ENCODE assay signal across 1 cellular context in the genomic region with DNA sequence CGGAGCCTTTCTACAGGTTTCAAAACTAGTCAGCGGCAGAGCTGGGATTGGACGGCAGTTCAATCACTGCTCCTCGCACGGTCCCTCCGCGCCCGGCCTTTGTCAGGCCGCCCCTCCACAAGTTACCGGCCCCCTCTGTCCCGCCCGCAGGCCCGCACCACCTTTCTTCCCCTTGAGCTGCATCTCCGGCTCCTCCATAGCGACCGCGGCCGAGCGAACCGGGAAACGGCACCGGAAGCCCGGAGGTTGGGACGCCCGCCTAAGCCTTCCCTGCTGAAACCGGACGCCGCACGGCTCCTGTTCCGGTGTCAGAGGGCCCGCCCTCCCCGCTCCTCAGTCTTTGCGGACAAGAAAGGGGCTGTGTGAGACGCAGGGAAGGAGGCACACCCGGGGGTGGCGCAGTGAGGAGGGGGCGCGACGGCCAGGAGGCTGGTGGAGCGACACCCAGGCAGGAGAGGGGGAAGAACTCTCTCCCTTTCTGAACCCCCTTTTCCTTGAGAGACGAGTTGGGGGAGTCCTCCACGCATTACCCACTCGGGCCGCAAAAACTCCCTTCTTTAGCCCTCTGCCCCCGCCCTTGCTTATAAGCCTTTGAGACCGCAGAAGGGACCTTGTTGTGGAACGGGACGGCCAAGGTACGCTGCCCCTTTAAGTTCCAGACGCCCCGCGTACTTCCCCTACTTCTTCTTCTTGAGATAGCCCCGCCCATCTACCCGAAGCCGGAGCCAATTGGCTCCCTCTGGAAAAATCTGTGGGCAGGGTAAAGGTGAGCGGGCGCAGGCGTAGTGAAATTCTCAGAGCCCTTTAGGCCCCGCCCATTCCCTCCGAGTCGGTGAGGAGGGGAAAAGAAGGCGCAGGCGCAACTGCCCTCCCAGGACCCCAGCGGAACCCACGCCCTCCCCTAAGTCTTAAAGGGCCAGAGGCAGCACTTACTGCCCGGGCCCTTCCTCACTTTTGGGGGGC.
A peak's percentile ranks its signal among the peaks of the same experiment; 100 is the strongest.
TF ChIP-seq lines count a peak whose summit lies in the region.

A gene (minus strand): TSS at position 233 of the 963 bp plus-strand sequence. CDS start 35 bp downstream, at position 198.
A gene with protein sequence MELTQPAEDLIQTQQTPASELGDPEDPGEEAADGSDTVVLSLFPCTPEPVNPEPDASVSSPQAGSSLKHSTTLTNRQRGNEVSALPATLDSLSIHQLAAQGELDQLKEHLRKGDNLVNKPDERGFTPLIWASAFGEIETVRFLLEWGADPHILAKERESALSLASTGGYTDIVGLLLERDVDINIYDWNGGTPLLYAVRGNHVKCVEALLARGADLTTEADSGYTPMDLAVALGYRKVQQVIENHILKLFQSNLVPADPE (plus strand): TSS at position 339 of the 963 bp plus-strand sequence. CDS start 1,689 bp downstream, outside the sequence.

TF ChIP-seq in HEK293, 187 proteins besides CTCF, POLR2A, EP300 and RAD21 (continued from another document and continues in another):
- TF ChIP-seq, protein P1, sequence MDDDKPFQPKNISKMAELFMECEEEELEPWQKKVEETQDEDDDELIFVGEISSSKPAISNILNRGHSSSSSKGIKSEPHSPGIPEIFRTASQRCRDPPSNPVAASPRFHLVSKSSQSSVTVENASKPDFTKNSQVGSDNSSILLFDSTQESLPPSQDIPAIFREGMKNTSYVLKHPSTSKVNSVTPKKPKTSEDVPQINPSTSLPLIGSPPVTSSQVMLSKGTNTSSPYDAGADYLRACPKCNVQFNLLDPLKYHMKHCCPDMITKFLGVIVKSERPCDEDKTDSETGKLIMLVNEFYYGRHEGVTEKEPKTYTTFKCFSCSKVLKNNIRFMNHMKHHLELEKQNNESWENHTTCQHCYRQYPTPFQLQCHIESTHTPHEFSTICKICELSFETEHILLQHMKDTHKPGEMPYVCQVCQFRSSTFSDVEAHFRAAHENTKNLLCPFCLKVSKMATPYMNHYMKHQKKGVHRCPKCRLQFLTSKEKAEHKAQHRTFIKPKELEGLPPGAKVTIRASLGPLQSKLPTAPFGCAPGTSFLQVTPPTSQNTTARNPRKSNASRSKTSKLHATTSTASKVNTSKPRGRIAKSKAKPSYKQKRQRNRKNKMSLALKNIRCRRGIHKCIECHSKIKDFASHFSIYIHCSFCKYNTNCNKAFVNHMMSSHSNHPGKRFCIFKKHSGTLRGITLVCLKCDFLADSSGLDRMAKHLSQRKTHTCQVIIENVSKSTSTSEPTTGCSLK (tag by site-specific recombination; IDR thresholded peaks at IDR 0.05) = no peak
- TF ChIP-seq FEZF1 (tag by site-specific recombination; IDR thresholded peaks at IDR 0.05) = no peak
- no peak for TF ChIP-seq ZNF112 (tag by site-specific recombination; IDR thresholded peaks at IDR 0.05)
- peak; percentile 85 for TF ChIP-seq KLF8 (tag by site-specific recombination; IDR thresholded peaks at IDR 0.05)
- TF ChIP-seq ZNF654 (tag by site-specific recombination; IDR thresholded peaks at IDR 0.05; ENCODE audit: low read depth) = no peak
- TF ChIP-seq, protein P2, sequence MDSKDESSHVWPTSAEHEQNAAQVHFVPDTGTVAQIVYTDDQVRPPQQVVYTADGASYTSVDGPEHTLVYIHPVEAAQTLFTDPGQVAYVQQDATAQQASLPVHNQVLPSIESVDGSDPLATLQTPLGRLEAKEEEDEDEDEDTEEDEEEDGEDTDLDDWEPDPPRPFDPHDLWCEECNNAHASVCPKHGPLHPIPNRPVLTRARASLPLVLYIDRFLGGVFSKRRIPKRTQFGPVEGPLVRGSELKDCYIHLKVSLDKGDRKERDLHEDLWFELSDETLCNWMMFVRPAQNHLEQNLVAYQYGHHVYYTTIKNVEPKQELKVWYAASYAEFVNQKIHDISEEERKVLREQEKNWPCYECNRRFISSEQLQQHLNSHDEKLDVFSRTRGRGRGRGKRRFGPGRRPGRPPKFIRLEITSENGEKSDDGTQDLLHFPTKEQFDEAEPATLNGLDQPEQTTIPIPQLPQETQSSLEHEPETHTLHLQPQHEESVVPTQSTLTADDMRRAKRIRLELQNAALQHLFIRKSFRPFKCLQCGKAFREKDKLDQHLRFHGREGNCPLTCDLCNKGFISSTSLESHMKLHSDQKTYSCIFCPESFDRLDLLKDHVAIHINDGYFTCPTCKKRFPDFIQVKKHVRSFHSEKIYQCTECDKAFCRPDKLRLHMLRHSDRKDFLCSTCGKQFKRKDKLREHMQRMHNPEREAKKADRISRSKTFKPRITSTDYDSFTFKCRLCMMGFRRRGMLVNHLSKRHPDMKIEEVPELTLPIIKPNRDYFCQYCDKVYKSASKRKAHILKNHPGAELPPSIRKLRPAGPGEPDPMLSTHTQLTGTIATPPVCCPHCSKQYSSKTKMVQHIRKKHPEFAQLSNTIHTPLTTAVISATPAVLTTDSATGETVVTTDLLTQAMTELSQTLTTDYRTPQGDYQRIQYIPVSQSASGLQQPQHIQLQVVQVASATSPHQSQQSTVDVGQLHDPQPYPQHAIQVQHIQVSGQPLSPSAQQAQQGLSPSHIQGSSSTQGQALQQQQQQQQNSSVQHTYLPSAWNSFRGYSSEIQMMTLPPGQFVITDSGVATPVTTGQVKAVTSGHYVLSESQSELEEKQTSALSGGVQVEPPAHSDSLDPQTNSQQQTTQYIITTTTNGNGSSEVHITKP (tag by site-specific recombination; IDR thresholded peaks at IDR 0.05) = peak; percentile 87
- peak; percentile 80 for TF ChIP-seq ZNF2 (tag by site-specific recombination; IDR thresholded peaks at IDR 0.05)
- TF ChIP-seq ZNF621 (tag by site-specific recombination; IDR thresholded peaks at IDR 0.05) = no peak
- no peak for TF ChIP-seq HOXC10 (CRISPR knock-in tag; IDR thresholded peaks at IDR 0.05)
- TF ChIP-seq ZFHX2 (tag by site-specific recombination; conservative IDR thresholded peaks at IDR 0.05) = peak; percentile 43; the same call in 1 of the 2 replicates
- TF ChIP-seq MYNN (tag by site-specific recombination; IDR thresholded peaks at IDR 0.05; ENCODE audit: borderline replicate concordance) = no peak
- TF ChIP-seq ZNF416 (tag by site-specific recombination; IDR thresholded peaks at IDR 0.05) = no peak
- TF ChIP-seq ZNF670 (tag by site-specific recombination; IDR thresholded peaks at IDR 0.05; ENCODE audit: low read depth) = no peak
- TF ChIP-seq ZNF114 (tag by site-specific recombination; IDR thresholded peaks at IDR 0.05) = no peak
- TF ChIP-seq WT1 (tag by site-specific recombination; IDR thresholded peaks at IDR 0.05) = peak; percentile 54
- TF ChIP-seq ZNF660 (tag by site-specific recombination; IDR thresholded peaks at IDR 0.05) = peak; percentile 94
- TF ChIP-seq, protein P3, sequence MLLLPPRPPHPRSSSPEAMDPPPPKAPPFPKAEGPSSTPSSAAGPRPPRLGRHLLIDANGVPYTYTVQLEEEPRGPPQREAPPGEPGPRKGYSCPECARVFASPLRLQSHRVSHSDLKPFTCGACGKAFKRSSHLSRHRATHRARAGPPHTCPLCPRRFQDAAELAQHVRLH (tag by site-specific recombination; IDR thresholded peaks at IDR 0.05) = peak; percentile 80
- no peak for TF ChIP-seq ZNF138 (tag by site-specific recombination; IDR thresholded peaks at IDR 0.05; ENCODE audit: borderline replicate concordance)
- TF ChIP-seq ZNF544 (tag by site-specific recombination; IDR thresholded peaks at IDR 0.05) = no peak
- TF ChIP-seq, protein P4, sequence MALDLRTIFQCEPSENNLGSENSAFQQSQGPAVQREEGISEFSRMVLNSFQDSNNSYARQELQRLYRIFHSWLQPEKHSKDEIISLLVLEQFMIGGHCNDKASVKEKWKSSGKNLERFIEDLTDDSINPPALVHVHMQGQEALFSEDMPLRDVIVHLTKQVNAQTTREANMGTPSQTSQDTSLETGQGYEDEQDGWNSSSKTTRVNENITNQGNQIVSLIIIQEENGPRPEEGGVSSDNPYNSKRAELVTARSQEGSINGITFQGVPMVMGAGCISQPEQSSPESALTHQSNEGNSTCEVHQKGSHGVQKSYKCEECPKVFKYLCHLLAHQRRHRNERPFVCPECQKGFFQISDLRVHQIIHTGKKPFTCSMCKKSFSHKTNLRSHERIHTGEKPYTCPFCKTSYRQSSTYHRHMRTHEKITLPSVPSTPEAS (tag by site-specific recombination; IDR thresholded peaks at IDR 0.05) = peak; percentile 62; the same call in 1 of the 2 replicates
- TF ChIP-seq, protein P5, sequence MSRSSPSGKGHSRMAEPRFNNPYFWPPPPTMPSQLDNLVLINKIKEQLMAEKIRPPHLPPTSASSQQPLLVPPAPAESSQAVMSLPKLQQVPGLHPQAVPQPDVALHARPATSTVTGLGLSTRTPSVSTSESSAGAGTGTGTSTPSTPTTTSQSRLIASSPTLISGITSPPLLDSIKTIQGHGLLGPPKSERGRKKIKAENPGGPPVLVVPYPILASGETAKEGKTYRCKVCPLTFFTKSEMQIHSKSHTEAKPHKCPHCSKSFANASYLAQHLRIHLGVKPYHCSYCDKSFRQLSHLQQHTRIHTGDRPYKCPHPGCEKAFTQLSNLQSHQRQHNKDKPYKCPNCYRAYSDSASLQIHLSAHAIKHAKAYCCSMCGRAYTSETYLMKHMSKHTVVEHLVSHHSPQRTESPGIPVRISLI (tag by site-specific recombination; IDR thresholded peaks at IDR 0.05) = no peak
- TF ChIP-seq SCRT1 (tag by site-specific recombination; IDR thresholded peaks at IDR 0.05; ENCODE audit: borderline replicate concordance) = no peak
- no peak for TF ChIP-seq ZNF548 (tag by site-specific recombination; IDR thresholded peaks at IDR 0.05)
- no peak for TF ChIP-seq ZNF426 (tag by site-specific recombination; IDR thresholded peaks at IDR 0.05)
- no peak for TF ChIP-seq ZNF274 (IDR thresholded peaks at IDR 0.05; ENCODE audit: low read length)
- no peak for TF ChIP-seq ZNF274 (tag by site-specific recombination; IDR thresholded peaks at IDR 0.05; ENCODE audit: borderline replicate concordance)
- TF ChIP-seq ZNF76 (tag by site-specific recombination; IDR thresholded peaks at IDR 0.05; ENCODE audit: borderline replicate concordance, low read depth) = peak; percentile 84
- no peak for TF ChIP-seq ZNF311 (tag by site-specific recombination; IDR thresholded peaks at IDR 0.05; ENCODE audit: borderline replicate concordance)
- TF ChIP-seq, protein P6, sequence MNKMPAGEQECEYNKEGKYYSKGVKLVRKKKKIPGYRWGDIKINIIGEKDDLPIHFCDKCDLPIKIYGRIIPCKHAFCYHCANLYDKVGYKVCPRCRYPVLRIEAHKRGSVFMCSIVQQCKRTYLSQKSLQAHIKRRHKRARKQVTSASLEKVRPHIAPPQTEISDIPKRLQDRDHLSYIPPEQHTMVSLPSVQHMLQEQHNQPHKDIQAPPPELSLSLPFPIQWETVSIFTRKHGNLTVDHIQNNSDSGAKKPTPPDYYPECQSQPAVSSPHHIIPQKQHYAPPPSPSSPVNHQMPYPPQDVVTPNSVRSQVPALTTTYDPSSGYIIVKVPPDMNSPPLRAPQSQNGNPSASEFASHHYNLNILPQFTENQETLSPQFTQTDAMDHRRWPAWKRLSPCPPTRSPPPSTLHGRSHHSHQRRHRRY (tag by site-specific recombination; IDR thresholded peaks at IDR 0.05) = no peak
- TF ChIP-seq ZNF585B (tag by site-specific recombination; IDR thresholded peaks at IDR 0.05) = no peak
- no peak for TF ChIP-seq ZNF792 (tag by site-specific recombination; IDR thresholded peaks at IDR 0.05)
- TF ChIP-seq ZBTB1 (tag by site-specific recombination; IDR thresholded peaks at IDR 0.05) = no peak
- peak; percentile 45; the same call in 1 of the 2 replicates for TF ChIP-seq ZNF610 (tag by site-specific recombination; IDR thresholded peaks at IDR 0.05; ENCODE audit: borderline replicate concordance)
- TF ChIP-seq ZNF571 (tag by site-specific recombination; IDR thresholded peaks at IDR 0.05) = no peak
- no peak for TF ChIP-seq ZNF211 (tag by site-specific recombination; IDR thresholded peaks at IDR 0.05; ENCODE audit: low read depth)
- TF ChIP-seq GLI2 (tag by site-specific recombination; IDR thresholded peaks at IDR 0.05; ENCODE audit: borderline replicate concordance, low read depth) = no peak
- TF ChIP-seq ZBTB17 (tag by site-specific recombination; IDR thresholded peaks at IDR 0.05) = peak; percentile 71
- TF ChIP-seq KLF7 (tag by site-specific recombination; IDR thresholded peaks at IDR 0.05; ENCODE audit: borderline replicate concordance) = 0 out of 2 replicates have a peak, but pooled peaks have one; percentile 69
- TF ChIP-seq ZNF174 (tag by site-specific recombination; IDR thresholded peaks at IDR 0.05) = no peak
- TF ChIP-seq ZNF530 (tag by site-specific recombination; IDR thresholded peaks at IDR 0.05; ENCODE audit: low read depth) = no peak
- TF ChIP-seq ZBTB48 (tag by site-specific recombination; IDR thresholded peaks at IDR 0.05) = peak; percentile 85
- TF ChIP-seq ZNF768 (tag by site-specific recombination; IDR thresholded peaks at IDR 0.05) = no peak
- TF ChIP-seq ZNF48 (tag by site-specific recombination; IDR thresholded peaks at IDR 0.05) = no peak
- no peak for TF ChIP-seq ZNF302 (tag by site-specific recombination; IDR thresholded peaks at IDR 0.05; ENCODE audit: low read depth)
- TF ChIP-seq, protein P7, sequence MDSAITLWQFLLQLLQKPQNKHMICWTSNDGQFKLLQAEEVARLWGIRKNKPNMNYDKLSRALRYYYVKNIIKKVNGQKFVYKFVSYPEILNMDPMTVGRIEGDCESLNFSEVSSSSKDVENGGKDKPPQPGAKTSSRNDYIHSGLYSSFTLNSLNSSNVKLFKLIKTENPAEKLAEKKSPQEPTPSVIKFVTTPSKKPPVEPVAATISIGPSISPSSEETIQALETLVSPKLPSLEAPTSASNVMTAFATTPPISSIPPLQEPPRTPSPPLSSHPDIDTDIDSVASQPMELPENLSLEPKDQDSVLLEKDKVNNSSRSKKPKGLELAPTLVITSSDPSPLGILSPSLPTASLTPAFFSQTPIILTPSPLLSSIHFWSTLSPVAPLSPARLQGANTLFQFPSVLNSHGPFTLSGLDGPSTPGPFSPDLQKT (IDR thresholded peaks at IDR 0.05; ENCODE audit: borderline replicate concordance, low read depth, low read length) = no peak
- no peak for TF ChIP-seq ZNF747 (tag by site-specific recombination; IDR thresholded peaks at IDR 0.05)
- TF ChIP-seq ZNF830 (tag by site-specific recombination; IDR thresholded peaks at IDR 0.05; ENCODE audit: low read depth) = no peak
- peak; percentile 34; the same call in 1 of the 2 replicates for TF ChIP-seq ZNF843 (tag by site-specific recombination; IDR thresholded peaks at IDR 0.05)
- TF ChIP-seq, protein P8, sequence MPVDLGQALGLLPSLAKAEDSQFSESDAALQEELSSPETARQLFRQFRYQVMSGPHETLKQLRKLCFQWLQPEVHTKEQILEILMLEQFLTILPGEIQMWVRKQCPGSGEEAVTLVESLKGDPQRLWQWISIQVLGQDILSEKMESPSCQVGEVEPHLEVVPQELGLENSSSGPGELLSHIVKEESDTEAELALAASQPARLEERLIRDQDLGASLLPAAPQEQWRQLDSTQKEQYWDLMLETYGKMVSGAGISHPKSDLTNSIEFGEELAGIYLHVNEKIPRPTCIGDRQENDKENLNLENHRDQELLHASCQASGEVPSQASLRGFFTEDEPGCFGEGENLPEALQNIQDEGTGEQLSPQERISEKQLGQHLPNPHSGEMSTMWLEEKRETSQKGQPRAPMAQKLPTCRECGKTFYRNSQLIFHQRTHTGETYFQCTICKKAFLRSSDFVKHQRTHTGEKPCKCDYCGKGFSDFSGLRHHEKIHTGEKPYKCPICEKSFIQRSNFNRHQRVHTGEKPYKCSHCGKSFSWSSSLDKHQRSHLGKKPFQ (tag by site-specific recombination; IDR thresholded peaks at IDR 0.05) = no peak
- peak; percentile 81 for TF ChIP-seq ZNF366 (tag by site-specific recombination; conservative IDR thresholded peaks at IDR 0.05)
- TF ChIP-seq ZNF561 (tag by site-specific recombination; IDR thresholded peaks at IDR 0.05; ENCODE audit: borderline replicate concordance) = peak; percentile 83; the same call in 1 of the 2 replicates
- peak; percentile 73 for TF ChIP-seq SP3 (tag by site-specific recombination; IDR thresholded peaks at IDR 0.05)
- no peak for TF ChIP-seq ZNF140 (tag by site-specific recombination; IDR thresholded peaks at IDR 0.05)
- no peak for TF ChIP-seq ZNF837 (tag by site-specific recombination; IDR thresholded peaks at IDR 0.05)
- TF ChIP-seq ZNF155 (tag by site-specific recombination; IDR thresholded peaks at IDR 0.05) = no peak
